ENCODE assay signal across 8 cellular contexts in the genomic region with DNA sequence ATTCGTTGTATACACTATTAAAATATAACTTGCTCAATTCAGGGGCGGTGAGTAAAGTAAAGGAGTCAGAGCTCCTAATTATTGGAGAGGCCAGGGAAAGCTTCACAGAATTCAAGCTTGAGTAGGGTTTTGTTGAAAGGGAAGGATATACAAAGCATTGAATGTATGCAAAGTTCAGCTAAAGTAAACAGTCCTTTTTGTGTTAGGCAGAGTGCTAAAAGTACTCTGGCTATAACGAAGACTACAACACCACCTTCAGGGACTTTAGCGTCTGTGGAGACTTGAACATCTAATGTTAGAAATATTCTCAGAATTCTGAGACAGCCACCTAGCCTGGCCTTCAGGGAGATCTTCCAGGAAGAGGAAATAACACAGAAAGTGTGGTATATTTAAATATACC. TPM values are rescaled to one million over a fixed set of nuclear protein-coding genes. Genes with fewer than 3 reads are reported as not detected.
DNase-seq lines count a peak whose midpoint lies in the region; ATAC-seq and TF ChIP-seq lines count a peak whose summit lies in the region.

No MANE protein-coding gene starts in this region.

- H3K9ac ChIP-seq in DND-41 (ENCODE audit: low read depth, low read length) = peak overlapping the region; percentile 72

- no peaks in the 10 kb centered on the region for H4K20me1 ChIP-seq in DND-41 (ENCODE audit: insufficient read depth, low read length)

- peak overlapping the region; percentile 99 for H2AFZ ChIP-seq in DND-41 (ENCODE audit: low read depth, low read length)

- no peaks in the 10 kb centered on the region for H3K36me3 ChIP-seq in DND-41 (ENCODE audit: insufficient read depth, low read length)
- H3K36me3 ChIP-seq in MG63 = peaks cover 12% of the 10 kb centered on the region
- H3K36me3 ChIP-seq in muscle layer of duodenum (ENCODE audit: control insufficient read depth in 1 of 2, insufficient read depth in 2 of 2, low read length in 2 of 2) = peaks cover 0 to 7% of the 10 kb centered on the region in 2 donors

- peak overlapping the region; percentile 94 for H3K4me2 ChIP-seq in DND-41 (ENCODE audit: insufficient read depth, low read length)

- no peaks in the 10 kb centered on the region for H3K27me3 ChIP-seq in DND-41 (ENCODE audit: insufficient read depth, low read length, poor library complexity)
- no peaks in the 10 kb centered on the region for H3K27me3 ChIP-seq in MG63
- no peaks in the 10 kb centered on the region for H3K27me3 ChIP-seq in muscle layer of duodenum (ENCODE audit: low read depth, low read length)

- TF ChIP-seq POLR2A in GM18505 (IDR thresholded peaks at IDR 0.05; ENCODE audit: borderline replicate concordance, extremely low read depth, insufficient read depth, insufficient read length) = no peak

- peak overlapping the region in 1 of 2 experiments; percentile 94; a peak in 3 of 4 replicates for H3K4me3 ChIP-seq in DND-41 (ENCODE audit: low read depth in 1 of 2, low read length in 2 of 2)
- peak overlapping the region; percentile 68 for H3K4me3 ChIP-seq in MG63
- H3K4me3 ChIP-seq in muscle layer of duodenum (ENCODE audit: low read depth in 1 of 2, low read length in 2 of 2) = peak overlapping the region; percentile 41 to 61

- H3K27ac ChIP-seq in DND-41 (ENCODE audit: low read length) (no peak overlapping the region), muscle layer of duodenum (ENCODE audit: low read length) (peak overlapping the region; percentile 9)

- ATAC-seq in DND-41 (ENCODE audit: insufficient read depth, low read depth) (no peak), GM18870 (IDR thresholded peaks at IDR 0.05; ENCODE audit: unreplicated experiment) (no peak), GM18505 (IDR thresholded peaks at IDR 0.05; ENCODE audit: unreplicated experiment) (no peak), HG03378 (IDR thresholded peaks at IDR 0.05; ENCODE audit: unreplicated experiment) (no peak)

- no peaks in the 10 kb centered on the region for H3K79me2 ChIP-seq in DND-41 (ENCODE audit: insufficient read depth, low read length)

- H3K9me3 ChIP-seq in DND-41 (ENCODE audit: insufficient read depth, low read length, severe bottlenecking) (no peaks in the 10 kb centered on the region), MG63 (no peaks in the 10 kb centered on the region), muscle layer of duodenum (ENCODE audit: control insufficient read depth in 1 of 2, low read length in 2 of 2) (no peaks in the 10 kb centered on the region)

- H3K4me1 ChIP-seq in DND-41 (ENCODE audit: insufficient read depth, low read length) = peaks cover 16% of the 10 kb centered on the region
- peaks cover 6 to 12% of the 10 kb centered on the region in 2 donors for H3K4me1 ChIP-seq in muscle layer of duodenum (ENCODE audit: control insufficient read depth in 1 of 2, insufficient read depth in 2 of 2, low read length in 2 of 2)

- TF ChIP-seq CTCF in DND-41 (IDR thresholded peaks at IDR 0.05; ENCODE audit: borderline replicate concordance, extremely low read depth, low read length, poor library complexity, severe bottlenecking) = peak; percentile 42

- DNase-seq in DND-41 (no peak), MG63 (no peak), astrocyte of the hippocampus (ENCODE audit: low read depth, low spot score) (peak; percentile 28), foreskin melanocyte (no peak)

RNA-seq across cellular contexts. Expression of a gene that starts 1.1 kb away (rescaled TPM):
- total RNA-seq in MG63 (2014; rRNA removed; shearing (Covaris generic); ENCODE audit: low replicate concordance) = not detected in 2 replicates

RNA-seq across cellular contexts. Expression of a gene that starts 8.7 kb away (rescaled TPM):
- total RNA-seq in MG63 (2014; rRNA removed; shearing (Covaris generic); ENCODE audit: low replicate concordance) = 9.9 and 13.8 TPM in 2 replicates

RNA-seq across cellular contexts. Expression of a gene that starts 29.4 kb away (rescaled TPM):
- total RNA-seq in MG63 (2014; rRNA removed; shearing (Covaris generic); ENCODE audit: low replicate concordance) = 14.7 and 15.4 TPM in 2 replicates

RNA-seq across cellular contexts. Expression of a gene that starts 32.6 kb away (rescaled TPM):
- total RNA-seq in MG63 (2014; rRNA removed; shearing (Covaris generic); ENCODE audit: low replicate concordance) = 3.3 and 3.5 TPM in 2 replicates
